Comparison of ENCODE assay signal across 17 cellular contexts in the genomic region with DNA sequence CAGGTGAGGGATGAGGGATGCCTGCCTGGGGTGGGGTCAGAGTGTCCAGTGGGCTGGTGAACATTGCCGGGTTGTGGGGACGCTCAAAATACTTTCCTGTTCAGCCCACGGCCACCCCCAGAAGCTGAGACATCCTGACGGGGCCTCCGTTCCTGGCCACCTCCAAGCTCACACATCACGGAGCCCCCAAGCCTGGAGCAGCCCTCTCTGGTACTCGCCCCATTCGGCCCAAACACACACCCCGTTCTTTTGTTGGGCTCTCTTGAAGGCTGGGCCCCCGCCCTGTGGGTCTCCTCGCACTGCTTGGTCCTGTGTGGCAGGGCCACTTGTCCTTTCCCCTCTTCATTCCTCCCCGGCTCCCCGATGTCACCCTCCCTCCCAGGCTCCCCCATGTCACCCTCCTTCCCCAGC.
"Had no signal": no experiment of that assay in that cellular context is flagged by ENCODE, and none has a peak within 500 bp of the region (broad histone marks: within the 10 kb centered on the region; RNA-seq: fewer than 3 reads in every experiment).

No MANE protein-coding gene starts in this region.

- DNase-seq: activated B cell treated with CpG ODN at 0.5 μM for 24 hours; activated CD4-positive, alpha-beta T cell treated with anti-CD3 and anti-CD28 coated beads, Interleukin-2, amount 10 ng/mL, durations not matched to agents 24 days and 14 days; dermis blood vessel endothelial cell; effector memory CD8-positive, alpha-beta T cell; foreskin fibroblast; hypothalamus; islet precursor cell; mammary epithelial cell; naive B cell; Right ventricle myocardium superior; SK-N-SH; stimulated activated CD4-positive, alpha-beta T cell treated with anti-CD3 and anti-CD28 coated beads, Interleukin-1b, Interleukin-23, amount 100 ng/mL, for 48 hours; stimulated activated naive CD4-positive, alpha-beta T cell treated with Interleukin-2 at 50 U/mL for 16 hours; substantia nigra; trophoblast cell had no signal

- H3K4me3 Mint-ChIP-seq: activated B cell treated with CpG ODN at 0.5 μM for 24 hours; activated CD4-positive, alpha-beta T cell treated with anti-CD3 and anti-CD28 coated beads, Interleukin-2, amount 10 ng/mL, durations not matched to agents 24 days and 14 days; activated naive CD8-positive, alpha-beta T cell; effector memory CD8-positive, alpha-beta T cell had no signal

- H3K4me1 Mint-ChIP-seq: activated B cell treated with CpG ODN at 0.5 μM for 24 hours; activated CD4-positive, alpha-beta T cell treated with anti-CD3 and anti-CD28 coated beads, Interleukin-2, amount 10 ng/mL, durations not matched to agents 24 days and 14 days; naive B cell had no signal

- H3K9me3 Mint-ChIP-seq: activated B cell treated with CpG ODN at 0.5 μM for 24 hours; activated CD4-positive, alpha-beta T cell treated with anti-CD3 and anti-CD28 coated beads, Interleukin-2, amount 10 ng/mL, durations not matched to agents 24 days and 14 days; activated T-helper 2 cell treated with anti-CD3 and anti-CD28 coated beads, Interferon-gamma antibody, Interleukin-2, Interleukin-4, amounts not matched to agents 10 μg/mL and 5 μg/mL and 100 μg/mL, durations not matched to agents 14 hours and 24 hours and 36 hours; effector memory CD8-positive, alpha-beta T cell; naive B cell had no signal

- H3K27ac Mint-ChIP-seq: activated B cell treated with CpG ODN at 0.5 μM for 24 hours; activated CD4-positive, alpha-beta T cell treated with anti-CD3 and anti-CD28 coated beads, Interleukin-2, amount 10 ng/mL, durations not matched to agents 24 days and 14 days; activated naive CD8-positive, alpha-beta T cell; activated T-helper 2 cell treated with anti-CD3 and anti-CD28 coated beads, Interferon-gamma antibody, Interleukin-2, Interleukin-4, amounts not matched to agents 10 μg/mL and 5 μg/mL and 100 μg/mL, durations not matched to agents 14 hours and 24 hours and 36 hours; effector memory CD8-positive, alpha-beta T cell had no signal

- H3K36me3 Mint-ChIP-seq: activated naive CD8-positive, alpha-beta T cell; naive B cell had no signal

- H3K27me3 Mint-ChIP-seq: activated B cell treated with CpG ODN at 0.5 μM for 24 hours; activated CD4-positive, alpha-beta T cell treated with anti-CD3 and anti-CD28 coated beads, Interleukin-2, amount 10 ng/mL, durations not matched to agents 24 days and 14 days; activated naive CD8-positive, alpha-beta T cell had no signal
